18 cellular contexts compared by ENCODE assay signal in genomic region chr3:13161021-13161759, GRCh38.
A peak's percentile ranks its signal among the peaks of the same experiment; 100 is the strongest.
DNase-seq lines count a peak whose midpoint lies in the region; ATAC-seq and TF ChIP-seq lines count a peak whose summit lies in the region.
"Had no signal": no experiment of that assay in that cellular context is flagged by ENCODE, and none has a peak within 500 bp of the region (broad histone marks: within the 10 kb centered on the region; RNA-seq: fewer than 3 reads in every experiment).

No MANE protein-coding gene starts in this region.

- TF ChIP-seq CTCF in AG09309 (IDR thresholded peaks at IDR 0.05; ENCODE audit: control insufficient read depth, insufficient read depth, low read depth, low read length, missing control alignments), result peak; percentile 10
- TF ChIP-seq CTCF in HEK293 (tag by site-specific recombination; IDR thresholded peaks at IDR 0.05), result no peak
- peak; percentile 10 for TF ChIP-seq CTCF in nephron progenitor cell (IDR thresholded peaks at IDR 0.05)

- no peaks in the 10 kb centered on the region for H3K4me1 ChIP-seq in HEK293 (ENCODE audit: control insufficient read depth, insufficient read depth, low read length)
- H3K4me1 ChIP-seq in effector memory CD4-positive, alpha-beta T cell (ENCODE audit: control insufficient read depth, insufficient read depth, low read length, poor library complexity, severe bottlenecking), result no peaks in the 10 kb centered on the region
- H3K4me1 ChIP-seq: Caco-2, esophagus muscularis mucosa, SJCRH30 had no signal

- no peak for DNase-seq in AG09309 (ENCODE audit: low read depth)
- no peak for DNase-seq in nephron progenitor cell
- DNase-seq in activated T-cell treated with anti-CD3 and anti-CD28 coated beads, Interleukin-2, amount 50 U/mL, for 4 hours, result no peak
- DNase-seq in activated T-cell treated with anti-CD3 and anti-CD28 coated beads, Interleukin-2, amount 50 U/mL, for 48 hours, result no peak
- no peak for DNase-seq in MG63
- no peak for DNase-seq in effector memory CD4-positive, alpha-beta T cell
- DNase-seq: activated CD4-positive, alpha-beta T cell treated with anti-CD3 and anti-CD28 coated beads, Interleukin-2, amount 10 ng/mL, durations not matched to agents 24 days and 14 days; activated naive CD4-positive, alpha-beta T cell treated with anti-CD3 and anti-CD28 coated beads, Interleukin-2, amount 50 U/mL, for 16 hours; Caco-2; NCI-H1092 treated with DMSO at 0.1 percent for 48 hours; NCI-H2171 treated with DMSO at 0.1 percent for 48 hours; NK-92 treated with Interleukin-12 subunit alpha and Interleukin-12 subunit beta, amount 100 ng/mL, for 24 hours had no signal

- H3K27me3 Mint-ChIP-seq in nephron progenitor cell (ENCODE audit: low read depth, poor library complexity), result peaks cover 16% of the 10 kb centered on the region
- no peaks in the 10 kb centered on the region for H3K27me3 Mint-ChIP-seq in activated T-cell treated with anti-CD3 and anti-CD28 coated beads, Interleukin-2, amount 50 U/mL, for 4 hours (ENCODE audit: low read depth)

- no peak overlapping the region for H3K27ac Mint-ChIP-seq in nephron progenitor cell
- H3K27ac Mint-ChIP-seq: activated CD4-positive, alpha-beta T cell treated with anti-CD3 and anti-CD28 coated beads, Interleukin-2, amount 10 ng/mL, durations not matched to agents 24 days and 14 days had no signal

- no peak for ATAC-seq in activated T-cell treated with anti-CD3 and anti-CD28 coated beads, Interleukin-2, amount 50 U/mL, for 4 hours

- CTCF ChIA-PET in HEK293 (lab: Yijun Ruan, JAX), result no interaction called here

- peaks cover 7% of the 10 kb centered on the region for H3K9me3 Mint-ChIP-seq in nephron progenitor cell
- peaks cover 6% of the 10 kb centered on the region for H3K9me3 Mint-ChIP-seq in activated T-cell treated with anti-CD3 and anti-CD28 coated beads, Interleukin-2, amount 50 U/mL, for 4 hours

- POLR2A ChIA-PET in HEK293 (lab: Yijun Ruan, JAX), result no interaction called here

- peaks cover 26% of the 10 kb centered on the region for H3K4me1 Mint-ChIP-seq in nephron progenitor cell
- no peaks in the 10 kb centered on the region for H3K4me1 Mint-ChIP-seq in activated T-cell treated with anti-CD3 and anti-CD28 coated beads, Interleukin-2, amount 50 U/mL, for 4 hours (ENCODE audit: low read depth)
- H3K4me1 Mint-ChIP-seq: activated CD4-positive, alpha-beta T cell treated with anti-CD3 and anti-CD28 coated beads, Interleukin-2, amount 10 ng/mL, durations not matched to agents 24 days and 14 days had no signal

- H3K27ac ChIP-seq in HEK293 (ENCODE audit: extremely low read depth, low read depth, low read length) (no peak overlapping the region), angular gyrus (ENCODE audit: low read depth, low read length) (peak overlapping the region; percentile 60)
- no peak overlapping the region for H3K27ac ChIP-seq in effector memory CD4-positive, alpha-beta T cell (ENCODE audit: insufficient read depth, low read length, poor library complexity, severe bottlenecking)
- H3K27ac ChIP-seq: esophagus muscularis mucosa, neutrophil, SJCRH30 had no signal

- H3K9me3 ChIP-seq in HEK293 (ENCODE audit: control insufficient read depth, insufficient read depth, low read depth, low read length) (no peaks in the 10 kb centered on the region), MG63 (no peaks in the 10 kb centered on the region)
- no peaks in the 10 kb centered on the region for H3K9me3 ChIP-seq in effector memory CD4-positive, alpha-beta T cell (ENCODE audit: control insufficient read depth, low read length)
- H3K9me3 ChIP-seq: Caco-2, neutrophil, SJCRH30 had no signal

- H3K4me3 ChIP-seq in AG09309 (ENCODE audit: control insufficient read depth, low read depth, low read length), result no peak overlapping the region
- no peak overlapping the region for H3K4me3 ChIP-seq in HEK293 (ENCODE audit: low read depth, low read length)
- no peak overlapping the region for H3K4me3 ChIP-seq in MG63
- no peak overlapping the region for H3K4me3 ChIP-seq in effector memory CD4-positive, alpha-beta T cell (ENCODE audit: insufficient read depth, low read depth, low read length, poor library complexity, severe bottlenecking)
- H3K4me3 ChIP-seq: esophagus muscularis mucosa, SJCRH30 had no signal

- H3K4me3 Mint-ChIP-seq in nephron progenitor cell, result no peak overlapping the region
- H3K4me3 Mint-ChIP-seq in activated T-cell treated with anti-CD3 and anti-CD28 coated beads, Interleukin-2, amount 50 U/mL, for 4 hours, result no peak overlapping the region
- H3K4me3 Mint-ChIP-seq: activated CD4-positive, alpha-beta T cell treated with anti-CD3 and anti-CD28 coated beads, Interleukin-2, amount 10 ng/mL, durations not matched to agents 24 days and 14 days; IgD-negative memory B cell had no signal

- H3K36me3 ChIP-seq in HEK293 (ENCODE audit: control insufficient read depth in 2 of 2, insufficient read depth in 1 of 2, low read length in 2 of 2) (no peaks in the 10 kb centered on the region), MG63 (no peaks in the 10 kb centered on the region)
- H3K36me3 ChIP-seq in effector memory CD4-positive, alpha-beta T cell (ENCODE audit: control insufficient read depth, insufficient read depth, low read length), result no peaks in the 10 kb centered on the region
- H3K36me3 ChIP-seq: esophagus muscularis mucosa, neutrophil, SJCRH30 had no signal

- no peaks in the 10 kb centered on the region for H3K36me3 Mint-ChIP-seq in nephron progenitor cell (ENCODE audit: low read depth)
- H3K36me3 Mint-ChIP-seq in activated T-cell treated with anti-CD3 and anti-CD28 coated beads, Interleukin-2, amount 50 U/mL, for 4 hours (ENCODE audit: insufficient read depth), result no peaks in the 10 kb centered on the region
- H3K36me3 Mint-ChIP-seq: IgD-negative memory B cell had no signal

- no peaks in the 10 kb centered on the region for H3K27me3 ChIP-seq in MG63
- no peaks in the 10 kb centered on the region for H3K27me3 ChIP-seq in effector memory CD4-positive, alpha-beta T cell (replicated peaks; ENCODE audit: control insufficient read depth, insufficient read depth, low read length, poor library complexity, severe bottlenecking)
- H3K27me3 ChIP-seq: neutrophil had no signal

TF ChIP-seq in HEK293, 187 proteins besides CTCF, POLR2A, EP300 and RAD21:
- TF ChIP-seq GLIS1 (tag by site-specific recombination; IDR thresholded peaks at IDR 0.05) (peak; percentile 48; the same call in 1 of the 2 replicates), ZIC2 (tag by site-specific recombination; IDR thresholded peaks at IDR 0.05) (0 out of 2 replicates have a peak, but pooled peaks have one; percentile 28), ZNF211 (tag by site-specific recombination; IDR thresholded peaks at IDR 0.05; ENCODE audit: low read depth) (no peak)
